In genomic region chr2:10080536-10081304, GRCh38 we compare ENCODE assay signal across 8 cellular contexts. TPM values are rescaled to one million over a fixed set of nuclear protein-coding genes. Genes with fewer than 3 reads are reported as not detected.
A peak's percentile ranks its signal among the peaks of the same experiment; 100 is the strongest.
DNase-seq lines count a peak whose midpoint lies in the region; ATAC-seq and TF ChIP-seq lines count a peak whose summit lies in the region.

No MANE protein-coding gene starts in this region.

- H3K27ac Mint-ChIP-seq in GM23338 = no peak overlapping the region
- peak overlapping the region; percentile 46 for H3K27ac Mint-ChIP-seq in stimulated activated naive CD8-positive, alpha-beta T cell treated with anti-CD3 and anti-CD28 coated beads, Interleukin-15, Interleukin-2, amounts not matched to agents 100 ng/mL and 50 ng/mL, for 24 hours

- peaks cover 13% of the 10 kb centered on the region for H3K4me1 ChIP-seq in GM23338 (ENCODE audit: insufficient read depth)
- peaks cover 0 to 22% of the 10 kb centered on the region in 2 donors for H3K4me1 ChIP-seq in right atrium auricular region

- ATAC-seq in GM23338 (peak; percentile 32), GM18520 (IDR thresholded peaks at IDR 0.05; ENCODE audit: unreplicated experiment) (no peak), HG02840 (IDR thresholded peaks at IDR 0.05; ENCODE audit: low FRiP score, unreplicated experiment) (no peak)

- H3K36me3 Mint-ChIP-seq in GM23338 (ENCODE audit: low read depth) = no peaks in the 10 kb centered on the region; the same call in 2 of the 3 replicates
- no peaks in the 10 kb centered on the region for H3K36me3 Mint-ChIP-seq in stimulated activated naive CD8-positive, alpha-beta T cell treated with anti-CD3 and anti-CD28 coated beads, Interleukin-15, Interleukin-2, amounts not matched to agents 100 ng/mL and 50 ng/mL, for 24 hours (ENCODE audit: low read depth)

- peaks cover 47% of the 10 kb centered on the region for H3K27me3 ChIP-seq in GM23338 (ENCODE audit: insufficient read depth)
- H3K27me3 ChIP-seq in right atrium auricular region = no peaks in the 10 kb centered on the region

- no peaks in the 10 kb centered on the region for H3K9me3 Mint-ChIP-seq in GM23338
- no peaks in the 10 kb centered on the region for H3K9me3 Mint-ChIP-seq in stimulated activated naive CD8-positive, alpha-beta T cell treated with anti-CD3 and anti-CD28 coated beads, Interleukin-15, Interleukin-2, amounts not matched to agents 100 ng/mL and 50 ng/mL, for 24 hours

- peak; percentile 47 for DNase-seq in GM23338 (ENCODE audit: low spot score)
- peak; percentile 17 for DNase-seq in T-helper 9 cell
- DNase-seq in right atrium auricular region (ENCODE audit: low spot score) = no peak
- no peak for DNase-seq in ureter (ENCODE audit: low spot score)

- H3K4me3 Mint-ChIP-seq in GM23338 = peak overlapping the region; percentile 69
- H3K4me3 Mint-ChIP-seq in stimulated activated naive CD8-positive, alpha-beta T cell treated with anti-CD3 and anti-CD28 coated beads, Interleukin-15, Interleukin-2, amounts not matched to agents 100 ng/mL and 50 ng/mL, for 24 hours = peak overlapping the region; percentile 70

- H3K36me3 ChIP-seq in GM23338 (ENCODE audit: insufficient read depth) = no peaks in the 10 kb centered on the region
- H3K36me3 ChIP-seq in right atrium auricular region = no peaks in the 10 kb centered on the region

- TF ChIP-seq CTCF in GM23338 (conservative IDR thresholded peaks at IDR 0.05; ENCODE audit: low read depth in 2 of 2) = no peak
- no peak for TF ChIP-seq CTCF in right atrium auricular region (IDR thresholded peaks at IDR 0.05)

- H3K27ac ChIP-seq in GM23338 (ENCODE audit: low read depth) = no peak overlapping the region
- no peak overlapping the region for H3K27ac ChIP-seq in right atrium auricular region

- H4K20me1 ChIP-seq in GM23338 (replicated peaks; ENCODE audit: insufficient read depth) = no peaks in the 10 kb centered on the region

- no peaks in the 10 kb centered on the region for H3K9me2 ChIP-seq in GM23338 (ENCODE audit: insufficient read depth)

- peak overlapping the region; percentile 95 for H2AFZ ChIP-seq in GM23338

- peaks cover 40% of the 10 kb centered on the region for H3K27me3 Mint-ChIP-seq in GM23338 (ENCODE audit: insufficient read depth, low read depth, poor library complexity)
- peaks cover 78% of the 10 kb centered on the region for H3K27me3 Mint-ChIP-seq in stimulated activated naive CD8-positive, alpha-beta T cell treated with anti-CD3 and anti-CD28 coated beads, Interleukin-15, Interleukin-2, amounts not matched to agents 100 ng/mL and 50 ng/mL, for 24 hours

- H3K9me3 ChIP-seq in right atrium auricular region = no peaks in the 10 kb centered on the region

- peak overlapping the region; percentile 86 for H3K4me2 ChIP-seq in GM23338

- H3K4me1 Mint-ChIP-seq in GM23338 = peaks cover 23% of the 10 kb centered on the region
- H3K4me1 Mint-ChIP-seq in stimulated activated naive CD8-positive, alpha-beta T cell treated with anti-CD3 and anti-CD28 coated beads, Interleukin-15, Interleukin-2, amounts not matched to agents 100 ng/mL and 50 ng/mL, for 24 hours (ENCODE audit: low read depth) = peaks cover 35% of the 10 kb centered on the region

- 0 out of 2 replicates have a peak, but pooled peaks cover 6% of the 10 kb centered on the region for H3F3A ChIP-seq in GM23338 (replicated peaks; ENCODE audit: low read depth)

- H3K79me2 ChIP-seq in GM23338 (replicated peaks; ENCODE audit: insufficient read depth) = no peaks in the 10 kb centered on the region

- H3K4me3 ChIP-seq in GM08714 (ENCODE audit: low read length) (peak overlapping the region; percentile 72; the same call in 1 of the 2 replicates), GM23338 (peak overlapping the region; percentile 62), right atrium auricular region (peak overlapping the region; percentile 52 to 66)

TF ChIP-seq in GM23338, 12 proteins besides CTCF, POLR2A, EP300 and RAD21:
- TF ChIP-seq EZH2 (IDR thresholded peaks at IDR 0.05; ENCODE audit: low read depth, unreplicated experiment) (peak; percentile 21), CREB1 (CRISPR knock-in tag; IDR thresholded peaks at IDR 0.05; ENCODE audit: low read depth) (no peak), POLR2AphosphoS5 (IDR thresholded peaks at IDR 0.05; ENCODE audit: low read depth) (no peak)
TF ChIP-seq in GM23338: peak in this region for 1.

RNA-seq across cellular contexts. Expression of gene CYS1, which starts 0.5 kb away (rescaled TPM):
- 0.04 and 0.31 TPM in 2 replicates for total RNA-seq in GM23338 (2014; rRNA removed; shearing (Covaris generic))
- 0.30 and 0.32 TPM in 2 replicates for polyA plus RNA-seq in GM23338 (2016; fragmentation: Nextera tagmentation; extraction: Ambion mirVana)
- 1 to 10 TPM; 4.8 to 5.9 TPM for total RNA-seq in right atrium auricular region
- 4.0 TPM for total RNA-seq in ureter

RNA-seq across cellular contexts. Expression of gene KLF11, which starts 37.4 kb away (rescaled TPM):
- 5.1 and 5.6 TPM in 2 replicates for total RNA-seq in GM23338 (2014; rRNA removed; shearing (Covaris generic))
- 1.4 and 1.6 TPM in 2 replicates for polyA plus RNA-seq in GM23338 (2016; fragmentation: Nextera tagmentation; extraction: Ambion mirVana)
- total RNA-seq in right atrium auricular region (10 to 100 TPM; 18.8 to 30.6 TPM), ureter (18.8 TPM)

RNA-seq across cellular contexts. Expression of gene RRM2, which starts 41.8 kb away (rescaled TPM):
- total RNA-seq in GM23338 (2014; rRNA removed; shearing (Covaris generic)) = 118 and 119 TPM in 2 replicates
- polyA plus RNA-seq in GM23338 (2016; fragmentation: Nextera tagmentation; extraction: Ambion mirVana) = 84.3 and 108 TPM in 2 replicates
- total RNA-seq in right atrium auricular region (under 1 TPM; 0.08 to 0.63 TPM), ureter (2.2 TPM)

Comparison
In these comparisons a context has a peak if more than half of its experiments do, and no peak if none do; other contexts are left out.
1. DNase-seq: peak in GM23338 (single experiment) and T-helper 9 cell (single experiment); none in right atrium auricular region (single experiment) and ureter (single experiment).
2. RNA of gene RRM2, which starts 41.8 kb away (total RNA-seq): 118 to 119 TPM in GM23338; 2.2 TPM in ureter (single experiment) and 0.08 to 0.63 TPM in right atrium auricular region; every median in the first group is over 10 times any median in the second.
3. Peak in every context shown above with its lines, with median percentiles within 50 percentile points of each other: H3K4me3 ChIP-seq.